ENCODE assay signal across 1 cellular context in the genomic region with DNA sequence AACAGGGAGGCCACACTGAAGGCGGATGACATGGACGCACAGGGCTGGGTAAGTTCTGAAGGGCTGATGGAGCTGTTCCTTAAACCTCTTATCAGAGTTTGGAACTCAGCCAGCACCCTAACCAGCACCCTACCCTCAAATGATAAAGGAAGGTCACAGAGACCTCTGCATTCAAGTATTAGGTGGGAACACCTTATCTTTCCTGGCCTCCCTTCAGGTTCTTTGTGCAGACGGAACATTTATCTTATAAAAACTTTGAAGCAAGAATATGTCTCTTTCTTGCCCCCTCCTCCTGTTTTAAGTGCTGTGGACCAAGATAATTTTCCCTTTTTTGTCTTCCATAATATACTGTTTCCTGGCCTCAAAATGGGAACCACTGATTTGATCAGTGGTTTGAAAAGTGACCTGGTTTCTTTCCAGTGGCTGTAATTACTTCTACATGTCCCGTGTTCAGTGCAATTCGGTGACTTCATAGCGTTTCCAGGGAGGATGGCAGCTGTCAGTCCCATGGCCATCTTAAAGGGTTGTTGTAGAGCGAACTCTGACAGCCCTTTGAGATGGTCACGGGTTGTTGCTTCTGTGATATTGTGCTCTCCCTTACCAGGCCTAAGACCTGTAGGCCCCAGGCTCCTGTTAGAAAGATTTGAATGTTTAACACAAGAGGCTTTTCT.
TF ChIP-seq lines count a peak whose summit lies in the region.

No MANE protein-coding gene starts in this region.

TF ChIP-seq in K562, 482 proteins besides CTCF, POLR2A, EP300 and RAD21 (continued from another document):
- no peak for TF ChIP-seq POLR2B (IDR thresholded peaks at IDR 0.05; ENCODE audit: low read depth, partially characterized antibody)
- TF ChIP-seq NFATC3 (IDR thresholded peaks at IDR 0.05): no peak; the same call in 1 of the 2 replicates
- peak; percentile 89 for TF ChIP-seq SMAD4 (CRISPR knock-in tag; conservative IDR thresholded peaks at IDR 0.05)
- no peak for TF ChIP-seq ZNF124 (CRISPR knock-in tag; IDR thresholded peaks at IDR 0.05)
- TF ChIP-seq GTF2E2 (tag; IDR thresholded peaks at IDR 0.05): no peak
- TF ChIP-seq NR2C1 (IDR thresholded peaks at IDR 0.05): peak; percentile 13; the same call in 1 of the 2 replicates
- peak; percentile 62 for TF ChIP-seq NR2C1 (tag; IDR thresholded peaks at IDR 0.05)
